In the genomic region with DNA sequence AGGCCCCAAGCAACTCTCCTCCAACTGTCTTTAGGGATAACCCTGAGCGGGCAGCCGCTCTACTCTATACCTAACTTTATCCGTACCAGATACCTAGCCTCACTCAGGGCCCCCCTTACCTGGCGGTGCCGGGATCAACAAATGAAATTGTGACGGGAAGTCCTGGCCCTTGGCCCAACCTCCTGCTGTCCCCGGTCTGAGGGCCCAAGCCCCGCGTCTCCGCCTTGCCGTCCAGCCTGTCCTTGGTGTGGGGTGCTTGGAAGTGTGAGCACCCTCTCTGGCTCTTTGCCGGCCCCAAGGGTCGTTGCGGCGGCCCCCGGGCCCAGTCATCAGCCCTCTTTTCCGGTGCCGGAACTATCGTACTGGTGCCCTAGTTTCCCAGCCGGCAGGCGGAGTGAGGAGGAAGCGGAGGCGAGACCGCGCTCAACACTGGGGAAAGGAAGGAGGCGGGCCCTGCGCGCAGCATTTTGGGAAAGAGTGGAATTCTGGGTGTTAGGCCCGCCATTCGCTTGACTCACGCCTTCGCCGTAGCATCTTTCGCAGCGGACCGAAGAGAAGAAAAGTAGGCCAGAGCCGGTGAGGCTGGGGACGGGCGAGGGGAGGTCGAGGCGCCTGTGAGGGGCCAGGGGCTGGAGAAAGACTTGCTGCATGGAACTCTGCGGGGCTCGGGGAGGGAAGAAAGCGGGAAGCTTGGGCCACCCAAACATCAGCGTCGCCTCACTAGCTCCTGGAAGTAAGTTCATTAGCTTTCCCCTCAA, we compare ENCODE assay signal across 8 cellular contexts. TPM values are rescaled to one million over a fixed set of nuclear protein-coding genes. Genes with fewer than 3 reads are reported as not detected.
DNase-seq lines count a peak whose midpoint lies in the region; ATAC-seq and TF ChIP-seq lines count a peak whose summit lies in the region.

SNRPD3 (plus strand) TSS at position 504 of the 758 bp plus-strand sequence. CDS start 1,676 bp downstream, outside the sequence.

- H3K36me3 Mint-ChIP-seq in activated naive CD8-positive, alpha-beta T cell: no peaks in the 10 kb centered on the region

- CTCF ChIA-PET in GM10248 (lab: Yijun Ruan, JAX): interaction anchor here (0.8 kb wide), 1 partner anchor 10 kb away, joined by 3 read pairs; no protein-coding TSS in a partner anchor

- TF ChIP-seq CTCF in GM10248 (IDR thresholded peaks at IDR 0.05; ENCODE audit: control extremely low read depth, extremely low read depth, low read depth, missing control alignments): no peak
- TF ChIP-seq CTCF in omental fat pad (IDR thresholded peaks at IDR 0.05): no peak

- POLR2A ChIA-PET in GM10248 (lab: Yijun Ruan, JAX): interaction anchor here (0.6 to 1.6 kb wide), 9 partner anchors 10 to 354 kb away, joined by 3 to 6 read pairs (median 4); no protein-coding TSS in a partner anchor

- H3K27ac ChIP-seq in temporal lobe (ENCODE audit: low read depth, low read length): peak within 1 kb of the TSS; percentile 94

- no peaks in the 10 kb centered on the region for H3K9me3 Mint-ChIP-seq in activated naive CD8-positive, alpha-beta T cell (ENCODE audit: low read depth)

- peak within 1 kb of the TSS; percentile 100 for H3K4me3 Mint-ChIP-seq in activated naive CD8-positive, alpha-beta T cell

- ATAC-seq in HG02588 (IDR thresholded peaks at IDR 0.05; ENCODE audit: unreplicated experiment) (peak; percentile 47), omental fat pad (ENCODE audit: low FRiP score) (peak; percentile 81)

- peak within 1 kb of the TSS; percentile 98 for H3K27ac Mint-ChIP-seq in activated naive CD8-positive, alpha-beta T cell

- no peaks in the 10 kb centered on the region for H3K27me3 Mint-ChIP-seq in activated naive CD8-positive, alpha-beta T cell

- H3K4me1 Mint-ChIP-seq in activated naive CD8-positive, alpha-beta T cell (ENCODE audit: low read depth): peaks cover 54% of the 10 kb centered on the region

- DNase-seq in GM10248 (ENCODE audit: extremely low spot score) (peak; percentile 88), NCI-H1092 (lab: John Stamatoyannopoulos, UW) (peak; percentile 92), SKM-1 treated with dmso at 0.1 percent for 144 hours (lab: John Stamatoyannopoulos, UW; ENCODE audit: unreplicated experiment) (peak; percentile 86), glomerular visceral epithelial cell (ENCODE audit: extremely low spot score) (peak; percentile 85), omental fat pad (ENCODE audit: low spot score) (peak; percentile 81)

RNA-seq across cellular contexts. Expression of gene SNRPD3, which starts in this region (rescaled TPM):
- 100 to 1,000 TPM; 107 to 135 (median 115) TPM for total RNA-seq in omental fat pad
- 119 TPM for total RNA-seq in temporal lobe

Comparison
In these comparisons a context has a peak if more than half of its experiments do, and no peak if none do; other contexts are left out.
1. Peak in every context shown above with its lines: DNase-seq, ATAC-seq and H3K27ac ChIP-seq.